In genomic region chr17:28043296-28043695, GRCh38 we compare ENCODE assay signal across 1 cellular context.
TF ChIP-seq lines count a peak whose summit lies in the region.

No MANE protein-coding gene starts in this region.

TF ChIP-seq in GM23338, 12 proteins besides CTCF, POLR2A, EP300 and RAD21 (continued from another document):
- no peak for TF ChIP-seq ZNF462 (CRISPR knock-in tag; IDR thresholded peaks at IDR 0.05)
- no peak for TF ChIP-seq JUNB (IDR thresholded peaks at IDR 0.05; ENCODE audit: unreplicated experiment)
- TF ChIP-seq ETS1 (IDR thresholded peaks at IDR 0.05) = no peak
TF ChIP-seq in GM23338: peak in this region for 0.
